Comparison of ENCODE assay signal across 1 cellular context in the genomic region with DNA sequence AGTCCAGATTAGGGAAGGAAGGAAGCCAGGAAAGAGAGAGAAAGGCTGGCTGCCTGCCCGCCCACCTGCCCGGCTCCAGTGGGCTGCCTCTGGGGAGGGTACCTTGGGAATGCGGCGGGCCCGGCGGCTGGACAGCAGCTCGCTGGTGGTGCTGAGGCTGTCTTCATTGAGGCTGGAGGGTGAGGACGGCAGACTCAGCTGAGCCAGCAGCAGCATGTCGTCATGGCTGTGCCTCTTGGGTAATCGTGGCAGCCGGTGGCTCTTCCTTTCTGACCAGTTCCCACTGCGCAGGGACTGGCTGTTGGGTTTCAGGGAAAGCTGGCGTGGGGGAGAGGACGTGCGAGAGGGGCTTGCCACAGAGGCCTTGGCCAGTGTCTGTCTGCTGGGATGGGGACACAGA.
TF ChIP-seq lines count a peak whose summit lies in the region.

No MANE protein-coding gene starts in this region.

TF ChIP-seq in K562, 482 proteins besides CTCF, POLR2A, EP300 and RAD21:
- TF ChIP-seq ZBTB17 (CRISPR knock-in tag; IDR thresholded peaks at IDR 0.05) (no peak), CEBPB (tag; IDR thresholded peaks at IDR 0.05) (0 out of 2 replicates have a peak, but pooled peaks have one; percentile 13), NRF1 (conservative IDR thresholded peaks at IDR 0.05 in 1 of 2, IDR thresholded peaks at IDR 0.05 in 1 of 2) (0 out of 4 replicates have a peak, but pooled peaks of 1 of the 2 experiments have one; percentile 18), KAT8 (IDR thresholded peaks at IDR 0.05; ENCODE audit: low read depth) (no peak), NFE2 (IDR thresholded peaks at IDR 0.05; ENCODE audit: low read depth) (no peak)
TF ChIP-seq in K562: peak in this region for 2.
